Comparison of ENCODE assay signal across 1 cellular context in genomic region chr17:1640329-1641064, GRCh38.
TF ChIP-seq lines count a peak whose summit lies in the region.

No MANE protein-coding gene starts in this region.

TF ChIP-seq in neural cell, 6 proteins besides CTCF, POLR2A, EP300 and RAD21:
- no peak for TF ChIP-seq MXI1 (conservative IDR thresholded peaks at IDR 0.05; ENCODE audit: poor library complexity, severe bottlenecking)
- TF ChIP-seq SMC3 (conservative IDR thresholded peaks at IDR 0.05; ENCODE audit: poor library complexity), result no peak
- no peak for TF ChIP-seq EZH2 (IDR thresholded peaks at IDR 0.05; ENCODE audit: borderline replicate concordance, insufficient read depth, low read length, poor library complexity, severe bottlenecking)
- no peak for TF ChIP-seq POLR2AphosphoS5 (IDR thresholded peaks at IDR 0.05)
- TF ChIP-seq REST (IDR thresholded peaks at IDR 0.05; ENCODE audit: borderline replicate concordance), result no peak
- no peak for TF ChIP-seq TAF1 (IDR thresholded peaks at IDR 0.05; ENCODE audit: low read depth)
